Comparison of ENCODE assay signal across 22 cellular contexts in the genomic region with DNA sequence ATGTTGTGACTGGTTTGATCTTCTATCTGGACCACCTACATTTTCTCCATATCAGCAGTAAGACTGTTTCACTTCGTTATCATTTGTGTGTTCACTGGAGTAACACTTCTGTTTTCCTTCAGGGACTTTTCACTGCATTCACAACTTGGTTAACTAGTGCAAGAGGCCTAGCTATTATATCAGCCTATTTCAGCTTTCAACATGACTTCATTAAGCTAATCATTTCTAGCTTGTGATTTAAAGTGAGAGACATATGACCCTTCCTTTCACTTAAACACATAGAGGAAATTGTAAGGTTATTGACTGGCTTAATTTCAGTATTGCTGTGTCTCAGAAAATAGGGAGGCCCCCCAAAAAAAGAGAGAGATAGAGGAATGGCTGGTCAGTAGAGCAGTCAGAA.
A peak's percentile ranks its signal among the peaks of the same experiment; 100 is the strongest.
DNase-seq lines count a peak whose midpoint lies in the region; ATAC-seq, FAIRE-seq and TF ChIP-seq lines count a peak whose summit lies in the region.
"Had no signal": no experiment of that assay in that cellular context is flagged by ENCODE, and none has a peak within 500 bp of the region (broad histone marks: within the 10 kb centered on the region; RNA-seq: fewer than 3 reads in every experiment).

No MANE protein-coding gene starts in this region.

- H3K27me3 ChIP-seq in GM12878 (replicated peaks in 1 of 2; ENCODE audit: control insufficient read depth in 2 of 2, insufficient read depth in 2 of 2, low read length in 1 of 2) (no peaks in the 10 kb centered on the region), spleen (replicated peaks in 1 of 7) (no peaks in the 10 kb centered on the region), thyroid gland (no peaks in the 10 kb centered on the region)
- H3K27me3 ChIP-seq: BE2C had no signal

- POLR2A ChIA-PET in GM12878 (lab: Charles Lee) = no interaction called here

- in situ Hi-C loops in GM12878 (cut with MboI) = no loop called here

- H3K4me3 ChIP-seq in GM12878 (no peak overlapping the region), spleen (no peak overlapping the region), thyroid gland (replicated peaks in 1 of 3) (no peak overlapping the region)
- H3K4me3 ChIP-seq: GM23338, K562 had no signal

- no peak overlapping the region for H3K27ac ChIP-seq in GM12878 (ENCODE audit: control insufficient read depth, insufficient read depth)
- no peak overlapping the region for H3K27ac ChIP-seq in spleen
- H3K27ac ChIP-seq in thyroid gland = no peak overlapping the region
- H3K27ac ChIP-seq: HL-60 had no signal

- H3K79me2 ChIP-seq in GM12878 (ENCODE audit: control insufficient read depth, insufficient read depth, low read length) = no peaks in the 10 kb centered on the region

- no peaks in the 10 kb centered on the region for H3K36me3 ChIP-seq in GM12878 (ENCODE audit: control insufficient read depth in 2 of 2, insufficient read depth in 2 of 2, low read length in 1 of 2)
- H3K36me3 ChIP-seq in spleen = no peaks in the 10 kb centered on the region
- no peaks in the 10 kb centered on the region for H3K36me3 ChIP-seq in thyroid gland
- H3K36me3 ChIP-seq: BE2C had no signal

- H4K20me1 ChIP-seq in GM12878 (ENCODE audit: control insufficient read depth, insufficient read depth) = no peaks in the 10 kb centered on the region

- no peak overlapping the region for H2AFZ ChIP-seq in GM12878 (ENCODE audit: control insufficient read depth, low read depth, low read length)
- H2AFZ ChIP-seq: GM23338 had no signal

- ATAC-seq in GM18870 (IDR thresholded peaks at IDR 0.05; ENCODE audit: unreplicated experiment) (peak; percentile 78), HG02981 (IDR thresholded peaks at IDR 0.05; ENCODE audit: unreplicated experiment) (peak; percentile 67), GM12878 (peak; percentile 86), GM18868 (IDR thresholded peaks at IDR 0.05; ENCODE audit: unreplicated experiment) (no peak)
- ATAC-seq: GM23338, K562 had no signal

- H3K4me1 ChIP-seq in GM12878 (ENCODE audit: control insufficient read depth, insufficient read depth, low read length) (no peaks in the 10 kb centered on the region), spleen (no peaks in the 10 kb centered on the region), thyroid gland (no peaks in the 10 kb centered on the region)
- H3K4me1 ChIP-seq: BE2C had no signal

- CTCF ChIA-PET in GM12878 (lab: Yijun Ruan, JAX) = no interaction called here

- WGBS in GM12878 (ENCODE audit: insufficient coverage, insufficient replicate concordance, low lambda C conversion rate, missing lambda C conversion rate) = 6% methylated on average over 1 of the region's 1 CpG
- 50 to 88% (median 69%) methylated on average over 1 of the region's 1 CpG for WGBS in spleen, 5 donors
- WGBS in thyroid gland, 2 donors = 57 to 67% methylated on average over 1 of the region's 1 CpG

- TF ChIP-seq EP300 in GM12878 (IDR thresholded peaks at IDR 0.05; ENCODE audit: borderline replicate concordance in 1 of 2, control insufficient read depth in 1 of 2, low read depth in 2 of 2, low read length in 2 of 2) = peak in 1 of 2 experiments; percentile 19; a peak in 1 of 4 replicates

- TF ChIP-seq POLR2A in GM12878 (IDR thresholded peaks at IDR 0.05; ENCODE audit: low read depth, low read length) (no peak), spleen (IDR thresholded peaks at IDR 0.05) (no peak), thyroid gland (IDR thresholded peaks at IDR 0.05) (no peak)

- BruUV-seq in GM12878 (replicated peaks; lab: Mats Ljungman, UMichigan) = no TSS peak

- FAIRE-seq in GM12878 (lab: Jason Lieb, UNC) = no peak
- FAIRE-seq: GM12891, H54, K562 had no signal

- RAD21 ChIA-PET in GM12878 (lab: Charles Lee; ENCODE audit: unreplicated experiment) = interaction anchor here (1.0 kb wide), 1 partner anchor 118 kb away, joined by 3 read pairs; no protein-coding TSS in a partner anchor

- H3K9me3 ChIP-seq in GM12878 (replicated peaks; ENCODE audit: control insufficient read depth, insufficient read depth, low read length) (no peaks in the 10 kb centered on the region), spleen (peaks cover 0 to 6% (median 0%) of the 10 kb centered on the region in 8 donors), thyroid gland (no peaks in the 10 kb centered on the region)
- H3K9me3 ChIP-seq: BE2C had no signal

- H3K9ac ChIP-seq in GM12878 (ENCODE audit: control insufficient read depth, insufficient read depth, low read length) = no peak overlapping the region

- TF ChIP-seq CTCF in GM12878 (IDR thresholded peaks at IDR 0.05 in 2 of 3, conservative IDR thresholded peaks at IDR 0.05 in 1 of 3; ENCODE audit: control insufficient read depth in 2 of 3, extremely low read depth in 1 of 3, insufficient read depth in 1 of 3, low read depth in 3 of 3, low read length in 3 of 3) (no peak), spleen (IDR thresholded peaks at IDR 0.05 in 8 of 11, conservative IDR thresholded peaks at IDR 0.05 in 3 of 11) (no peak), thyroid gland (IDR thresholded peaks at IDR 0.05) (no peak)

- DNase-seq in GM12878 (ENCODE audit: low read depth, low spot score) = no peak
- no peak for DNase-seq in activated naive CD4-positive, alpha-beta T cell treated with anti-CD3 and anti-CD28 coated beads, Interleukin-2, amount 50 U/mL, for 16 hours
- DNase-seq in spleen = no peak
- no peak for DNase-seq in thyroid gland
- DNase-seq: BE2C; C1 segment of cervical spinal cord; CD4-positive, CD25-positive, alpha-beta regulatory T cell; CD8-positive, alpha-beta memory T cell; COR-L47; DMS 273 treated with DMSO at 0.1 percent for 48 hours; DMS53; DND-41; EL; HCEC 1CT had no signal

- no peak overlapping the region for H3K4me2 ChIP-seq in GM12878 (ENCODE audit: control insufficient read depth, insufficient read depth)
- H3K4me2 ChIP-seq: GM23338 had no signal

- TF ChIP-seq RAD21 in GM12878 (IDR thresholded peaks at IDR 0.05; ENCODE audit: insufficient read depth, low read depth, low read length) = no peak

- intact Hi-C loops in GM12878 (cut with micrococcal nuclease; ENCODE audit: unreplicated experiment) (no loop called here), spleen (cut with DNase I; ENCODE audit: low total_unique reads) (no loop called here), thyroid gland (cut with DNase I) (no loop called here)

- SMC1A ChIA-PET in GM12878 (lab: Charles Lee; ENCODE audit: uncharacterized antibody, unreplicated experiment) = interaction anchor here (1.1 to 1.8 kb wide), 3 partner anchors 8 to 57 kb away, joined by 3 to 4 read pairs (median 3); no protein-coding TSS in a partner anchor

TF ChIP-seq in GM12878, 131 proteins besides CTCF, POLR2A, EP300 and RAD21 (continues in another document):
- TF ChIP-seq NRF1 (conservative IDR thresholded peaks at IDR 0.05; ENCODE audit: low read depth, low read length) = no peak
- no peak for TF ChIP-seq NR2C2 (IDR thresholded peaks at IDR 0.05; ENCODE audit: borderline replicate concordance, control insufficient read depth, insufficient read length, low read depth)
- TF ChIP-seq ATF7 (IDR thresholded peaks at IDR 0.05; ENCODE audit: low read depth) = peak; percentile 85
- TF ChIP-seq POLR2AphosphoS5 (IDR thresholded peaks at IDR 0.05; ENCODE audit: low read length) = no peak
- no peak for TF ChIP-seq ZNF217 (IDR thresholded peaks at IDR 0.05)
- TF ChIP-seq SIN3A (IDR thresholded peaks at IDR 0.05; ENCODE audit: low read depth, low read length) = no peak
- no peak for TF ChIP-seq BCLAF1 (IDR thresholded peaks at IDR 0.05)
- TF ChIP-seq, protein P1, sequence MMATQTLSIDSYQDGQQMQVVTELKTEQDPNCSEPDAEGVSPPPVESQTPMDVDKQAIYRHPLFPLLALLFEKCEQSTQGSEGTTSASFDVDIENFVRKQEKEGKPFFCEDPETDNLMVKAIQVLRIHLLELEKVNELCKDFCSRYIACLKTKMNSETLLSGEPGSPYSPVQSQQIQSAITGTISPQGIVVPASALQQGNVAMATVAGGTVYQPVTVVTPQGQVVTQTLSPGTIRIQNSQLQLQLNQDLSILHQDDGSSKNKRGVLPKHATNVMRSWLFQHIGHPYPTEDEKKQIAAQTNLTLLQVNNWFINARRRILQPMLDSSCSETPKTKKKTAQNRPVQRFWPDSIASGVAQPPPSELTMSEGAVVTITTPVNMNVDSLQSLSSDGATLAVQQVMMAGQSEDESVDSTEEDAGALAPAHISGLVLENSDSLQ (IDR thresholded peaks at IDR 0.05) = no peak
- peak; percentile 91 for TF ChIP-seq MTA2 (IDR thresholded peaks at IDR 0.05; ENCODE audit: low read depth)
- TF ChIP-seq NBN (IDR thresholded peaks at IDR 0.05) = 0 out of 2 replicates have a peak, but pooled peaks have one; percentile 27
- no peak for TF ChIP-seq RUNX3 (IDR thresholded peaks at IDR 0.05; ENCODE audit: low read length)
- TF ChIP-seq MYC (IDR thresholded peaks at IDR 0.05; ENCODE audit: insufficient read depth, insufficient read length, insufficient replicate concordance, low read length, severe bottlenecking) = no peak
- TF ChIP-seq ZNF207 (IDR thresholded peaks at IDR 0.05; ENCODE audit: borderline replicate concordance) = no peak
- TF ChIP-seq MAX (IDR thresholded peaks at IDR 0.05; ENCODE audit: low read depth, low read length) = no peak
